10 cellular contexts compared by ENCODE assay signal in genomic region chrX:125202486-125203378, GRCh38.
DNase-seq lines count a peak whose midpoint lies in the region; ATAC-seq and TF ChIP-seq lines count a peak whose summit lies in the region.
"Had no signal": no experiment of that assay in that cellular context is flagged by ENCODE, and none has a peak within 500 bp of the region (broad histone marks: within the 10 kb centered on the region; RNA-seq: fewer than 3 reads in every experiment).

No MANE protein-coding gene starts in this region.

- TF ChIP-seq CTCF in PC-3 (conservative IDR thresholded peaks at IDR 0.05; ENCODE audit: low read depth, low read length) (no peak), hepatocyte (IDR thresholded peaks at IDR 0.05; ENCODE audit: poor library complexity) (no peak)

- no TSS peak for BruUV-seq in PC-3 (replicated peaks; lab: Mats Ljungman, UMichigan)

- H3K4me3 Mint-ChIP-seq in stimulated activated memory B cell treated with anti-CD40 and anti-IgM and Interleukin-4, amounts not matched to agents 10 μg/mL and 1 μg/mL and 100 μg/mL, for 72 hours: peak overlapping the region; percentile 18

- H3K79me2 ChIP-seq in PC-3 (ENCODE audit: low read length) (no peaks in the 10 kb centered on the region), hepatocyte (no peaks in the 10 kb centered on the region)

- H3K36me3 ChIP-seq in PC-3 (ENCODE audit: low read depth, low read length): no peaks in the 10 kb centered on the region
- H3K36me3 ChIP-seq in hepatocyte (replicated peaks; ENCODE audit: insufficient read depth, low read depth): no peaks in the 10 kb centered on the region

- 42% methylated on average over 41 of the region's 41 CpGs for WGBS in hepatocyte (ENCODE audit: low lambda C conversion rate, missing lambda C conversion rate)

- peaks cover 35% of the 10 kb centered on the region for H3K27me3 ChIP-seq in PC-3 (ENCODE audit: low read length)
- H3K27me3 ChIP-seq in hepatocyte: peaks cover 20% of the 10 kb centered on the region

- POLR2A ChIA-PET in PC-3 (lab: Charles Lee; ENCODE audit: unreplicated experiment): no interaction called here

- H3K4me2 ChIP-seq in PC-3 (ENCODE audit: low read length): peak overlapping the region; percentile 89
- H3K4me2 ChIP-seq in hepatocyte: peak overlapping the region; percentile 87

- CTCF ChIA-PET in PC-3 (lab: Charles Lee): no interaction called here

- H3F3A ChIP-seq in PC-3 (ENCODE audit: low read length, unreplicated experiment): no peaks in the 10 kb centered on the region

- H3K4me1 ChIP-seq in PC-3 (ENCODE audit: insufficient read depth, low read length) (no peaks in the 10 kb centered on the region), hepatocyte (ENCODE audit: insufficient read depth) (no peaks in the 10 kb centered on the region)

- H3K9me2 ChIP-seq in PC-3 (replicated peaks; ENCODE audit: low read length): no peaks in the 10 kb centered on the region
- no peaks in the 10 kb centered on the region for H3K9me2 ChIP-seq in hepatocyte (replicated peaks; ENCODE audit: insufficient read depth)

- H3K9me3 ChIP-seq in PC-3 (ENCODE audit: low read length): no peaks in the 10 kb centered on the region
- no peaks in the 10 kb centered on the region for H3K9me3 ChIP-seq in hepatocyte (ENCODE audit: low read depth)

- peaks cover 15% of the 10 kb centered on the region for H3K4me1 Mint-ChIP-seq in stimulated activated memory B cell treated with anti-CD40 and anti-IgM and Interleukin-4, amounts not matched to agents 10 μg/mL and 1 μg/mL and 100 μg/mL, for 72 hours

- peaks cover 26% of the 10 kb centered on the region for H3K27me3 Mint-ChIP-seq in stimulated activated memory B cell treated with anti-CD40 and anti-IgM and Interleukin-4, amounts not matched to agents 10 μg/mL and 1 μg/mL and 100 μg/mL, for 72 hours

- H3K27ac ChIP-seq in PC-3 (ENCODE audit: low read length) (no peak overlapping the region), hepatocyte (no peak overlapping the region)

- H3K9ac ChIP-seq in PC-3 (ENCODE audit: low read length): no peak overlapping the region

- no peaks in the 10 kb centered on the region for H4K20me1 ChIP-seq in PC-3 (ENCODE audit: low read length)
- H4K20me1 ChIP-seq in hepatocyte (ENCODE audit: insufficient read depth, poor library complexity, severe bottlenecking): no peaks in the 10 kb centered on the region

- H3K27ac Mint-ChIP-seq in stimulated activated memory B cell treated with anti-CD40 and anti-IgM and Interleukin-4, amounts not matched to agents 10 μg/mL and 1 μg/mL and 100 μg/mL, for 72 hours: no peak overlapping the region

- H3K36me3 Mint-ChIP-seq in stimulated activated memory B cell treated with anti-CD40 and anti-IgM and Interleukin-4, amounts not matched to agents 10 μg/mL and 1 μg/mL and 100 μg/mL, for 72 hours: no peaks in the 10 kb centered on the region

- intact Hi-C loops in PC-3 (cut with micrococcal nuclease): loop anchor here (5.0 to 10.0 kb wide), 2 partner anchors 92 to 795 kb away; no protein-coding TSS in a partner anchor

- DNase-seq in NCI-H82 (lab: John Stamatoyannopoulos, UW): peak; percentile 48
- no peak for DNase-seq in NCI-H82 treated with DMSO at 0.1 percent for 48 hours (lab: John Stamatoyannopoulos, UW; ENCODE audit: unreplicated experiment)
- no peak for DNase-seq in PC-3
- peak; percentile 5 for DNase-seq in hepatocyte (ENCODE audit: low spot score)
- DNase-seq: AML-193, Right ventricle myocardium superior had no signal

- H2AFZ ChIP-seq in PC-3 (ENCODE audit: low read length): peak overlapping the region; percentile 95; the same call in 1 of the 2 replicates
- peak overlapping the region; percentile 26 for H2AFZ ChIP-seq in hepatocyte

- no peak for ATAC-seq in PC-3
- ATAC-seq in stimulated activated memory B cell treated with anti-CD40 and anti-IgM and Interleukin-4, amounts not matched to agents 10 μg/mL and 1 μg/mL and 100 μg/mL, for 72 hours: no peak
- ATAC-seq in GM21447 (IDR thresholded peaks at IDR 0.05; ENCODE audit: unreplicated experiment): no peak
- ATAC-seq in HG03025 (IDR thresholded peaks at IDR 0.05; ENCODE audit: low FRiP score, unreplicated experiment): no peak
- no peak for ATAC-seq in GM19324 (IDR thresholded peaks at IDR 0.05; ENCODE audit: low FRiP score, unreplicated experiment)

- peak overlapping the region; percentile 63 for H3K4me3 ChIP-seq in PC-3 (ENCODE audit: low read length)
- H3K4me3 ChIP-seq in hepatocyte: no peak overlapping the region

- H3K9me3 Mint-ChIP-seq in stimulated activated memory B cell treated with anti-CD40 and anti-IgM and Interleukin-4, amounts not matched to agents 10 μg/mL and 1 μg/mL and 100 μg/mL, for 72 hours: no peaks in the 10 kb centered on the region

Comparison
In these comparisons a context has a peak if more than half of its experiments do, and no peak if none do; other contexts are left out.
1. DNase-seq: peak in NCI-H82 (single experiment) and hepatocyte (single experiment); none in NCI-H82 treated with DMSO at 0.1 percent for 48 hours (single experiment) and PC-3 (single experiment).